In genomic region chr6:39266782-39267355, GRCh38 we compare ENCODE assay signal across 1 cellular context.
TF ChIP-seq lines count a peak whose summit lies in the region.

No MANE protein-coding gene starts in this region.

TF ChIP-seq in H1, 55 proteins besides CTCF, POLR2A, EP300 and RAD21 (continued from another document):
- TF ChIP-seq FOSL1 (IDR thresholded peaks at IDR 0.05; ENCODE audit: insufficient read depth, low read depth, low read length), result no peak
- TF ChIP-seq HDAC6 (IDR thresholded peaks at IDR 0.05; ENCODE audit: low read depth, low read length), result no peak
- TF ChIP-seq GABPA (IDR thresholded peaks at IDR 0.05; ENCODE audit: borderline replicate concordance, insufficient read depth, low read length), result no peak
- TF ChIP-seq GTF2F1 (IDR thresholded peaks at IDR 0.05; ENCODE audit: borderline replicate concordance, low read depth, low read length), result no peak
- no peak for TF ChIP-seq ATF3 (IDR thresholded peaks at IDR 0.05; ENCODE audit: insufficient read depth, low read depth, low read length)
- no peak for TF ChIP-seq RXRA (IDR thresholded peaks at IDR 0.05; ENCODE audit: insufficient read depth, low read depth, low read length)
- no peak for TF ChIP-seq CHD7 (IDR thresholded peaks at IDR 0.05; ENCODE audit: insufficient replicate concordance, low read length)
- TF ChIP-seq BRCA1 (IDR thresholded peaks at IDR 0.05; ENCODE audit: low read depth, low read length), result no peak
- no peak for TF ChIP-seq MAFK (IDR thresholded peaks at IDR 0.05; ENCODE audit: low read depth, low read length)
- TF ChIP-seq CHD2 (IDR thresholded peaks at IDR 0.05; ENCODE audit: low read length), result no peak
- no peak for TF ChIP-seq SUZ12 (IDR thresholded peaks at IDR 0.05; ENCODE audit: low read length)
